ENCODE assay signal across 10 cellular contexts in genomic region chr22:42688914-42689275, GRCh38. TPM values are rescaled to one million over a fixed set of nuclear protein-coding genes. Genes with fewer than 3 reads are reported as not detected.
DNase-seq lines count a peak whose midpoint lies in the region; ATAC-seq and TF ChIP-seq lines count a peak whose summit lies in the region.
"Had no signal": no experiment of that assay in that cellular context is flagged by ENCODE, and none has a peak within 500 bp of the region (broad histone marks: within the 10 kb centered on the region; RNA-seq: fewer than 3 reads in every experiment).

No MANE protein-coding gene starts in this region.

- H3K4me1 ChIP-seq in BE2C (peaks cover 13% of the 10 kb centered on the region; the same call in 1 of the 2 replicates), psoas muscle (peaks cover 59% of the 10 kb centered on the region)

- H3K4me3 Mint-ChIP-seq in stimulated activated naive CD8-positive, alpha-beta T cell treated with anti-CD3 and anti-CD28 coated beads, Interleukin-15, amount 100 ng/mL, for 72 hours = no peak overlapping the region

- no peak for ATAC-seq in left ventricle myocardium superior
- ATAC-seq in psoas muscle = peak; percentile 5 to 13 (median 8)
- ATAC-seq in stimulated activated naive CD8-positive, alpha-beta T cell treated with anti-CD3 and anti-CD28 coated beads, Interleukin-15, amount 100 ng/mL, for 72 hours = no peak
- ATAC-seq in HG02938 (IDR thresholded peaks at IDR 0.05; ENCODE audit: unreplicated experiment) = no peak

- H3K27me3 Mint-ChIP-seq in stimulated activated naive CD8-positive, alpha-beta T cell treated with anti-CD3 and anti-CD28 coated beads, Interleukin-15, amount 100 ng/mL, for 72 hours = no peaks in the 10 kb centered on the region

- no peaks in the 10 kb centered on the region for H3K9me3 Mint-ChIP-seq in stimulated activated naive CD8-positive, alpha-beta T cell treated with anti-CD3 and anti-CD28 coated beads, Interleukin-15, amount 100 ng/mL, for 72 hours

- peak overlapping the region in 1 of 2 donors; percentile 45 for H3K27ac Mint-ChIP-seq in stimulated activated naive CD8-positive, alpha-beta T cell treated with anti-CD3 and anti-CD28 coated beads, Interleukin-15, amount 100 ng/mL, for 72 hours

- H3K9me3 ChIP-seq in BE2C = no peaks in the 10 kb centered on the region
- H3K9me3 ChIP-seq in SK-N-MC (ENCODE audit: low read depth, low read length) = no peaks in the 10 kb centered on the region
- no peaks in the 10 kb centered on the region for H3K9me3 ChIP-seq in psoas muscle

- WGBS in psoas muscle, 3 donors = 13 to 25% (median 21%) methylated on average over 8 of the region's 8 CpGs

- TF ChIP-seq CTCF in BE2C (IDR thresholded peaks at IDR 0.05; ENCODE audit: low read depth, low read length) (no peak), psoas muscle (IDR thresholded peaks at IDR 0.05) (no peak)

- intact Hi-C loops in left ventricle myocardium superior (cut with micrococcal nuclease) = no loop called here
- intact Hi-C loops in psoas muscle (cut with DNase I) = loop anchor here in 1 of 2 donors (5.0 kb wide), 1 partner anchor 72 kb away; no protein-coding TSS in a partner anchor

- no peaks in the 10 kb centered on the region for H3K4me1 Mint-ChIP-seq in stimulated activated naive CD8-positive, alpha-beta T cell treated with anti-CD3 and anti-CD28 coated beads, Interleukin-15, amount 100 ng/mL, for 72 hours

- H3K36me3 ChIP-seq in BE2C = no peaks in the 10 kb centered on the region
- H3K36me3 ChIP-seq in SK-N-MC (ENCODE audit: insufficient read depth, low read length) = no peaks in the 10 kb centered on the region
- peaks cover 0 to 2% of the 10 kb centered on the region in 2 donors for H3K36me3 ChIP-seq in psoas muscle (ENCODE audit: insufficient read depth in 1 of 2, low read depth in 1 of 2)

- DNase-seq in BE2C (no peak), SK-N-MC (ENCODE audit: low read depth, low spot score) (no peak), left ventricle myocardium superior (peak; percentile 41), psoas muscle (peak in 1 of 2 donors; percentile 68), GM19240 (ENCODE audit: insufficient read length, low spot score) (no peak), cerebellum (ENCODE audit: low spot score) (no peak)
- DNase-seq in stimulated activated naive CD8-positive, alpha-beta T cell treated with anti-CD3 and anti-CD28 coated beads, Interleukin-15, amount 100 ng/mL, for 72 hours = no peak
- DNase-seq: activated CD4-positive, alpha-beta T cell treated with anti-CD3 and anti-CD28 coated beads for 4 hours; AML-193 had no signal

- H3K27me3 ChIP-seq in BE2C = no peaks in the 10 kb centered on the region
- H3K27me3 ChIP-seq in psoas muscle (ENCODE audit: insufficient read depth in 3 of 3, low read length in 2 of 3) = no peaks in the 10 kb centered on the region

- H3K4me3 ChIP-seq in BE2C (ENCODE audit: low read depth, low read length) (peak overlapping the region; percentile 38), SK-N-MC (peak overlapping the region; percentile 67), psoas muscle (peak overlapping the region; percentile 32)

- peak overlapping the region; percentile 58 for H3K9ac ChIP-seq in SK-N-MC (ENCODE audit: insufficient read length)

- peak overlapping the region; percentile 88 for H3K27ac ChIP-seq in SK-N-MC
- H3K27ac ChIP-seq in psoas muscle = peak overlapping the region; percentile 90

RNA-seq across cellular contexts. Expression of gene A4GALT, which starts 31.8 kb away (rescaled TPM):
- polyA plus RNA-seq in BE2C (2012; ENCODE audit: insufficient read depth, insufficient read length, low read depth) = not detected
- 81.7 TPM for total RNA-seq in left ventricle myocardium superior
- total RNA-seq in psoas muscle = 10 to 100 TPM; 11.2 to 28.8 (median 18.3) TPM
- polyA plus RNA-seq in psoas muscle = 10 to 100 TPM in 2 of 3 donors, 1 to 10 TPM in 1; 6.5 to 24.7 (median 13.0) TPM
- 3.5 TPM for total RNA-seq in cerebellum

RNA-seq across cellular contexts. Expression of gene CYB5R3, which starts 39.7 kb away (rescaled TPM):
- 287 TPM for polyA plus RNA-seq in BE2C (2012; ENCODE audit: insufficient read depth, insufficient read length, low read depth)
- total RNA-seq in left ventricle myocardium superior (283 TPM), psoas muscle (100 to 1,000 TPM; 120 to 208 (median 176) TPM), cerebellum (17.0 TPM)
- 100 to 1,000 TPM; 130 to 230 (median 162) TPM for polyA plus RNA-seq in psoas muscle

RNA-seq across cellular contexts. Expression of gene ATP5MGL, which starts 48.5 kb away (rescaled TPM):
- polyA plus RNA-seq in BE2C (2012; ENCODE audit: insufficient read depth, insufficient read length, low read depth) = not detected
- total RNA-seq in left ventricle myocardium superior (0.55 TPM), psoas muscle (under 1 TPM in 3 of 4 donors, not detected in 1; 0.50 to 0.57 (median 0.55) TPM), cerebellum (1.7 TPM)
- polyA plus RNA-seq in psoas muscle = under 1 TPM in 1 of 3 donors, not detected in 2; 0.04 TPM

Comparison
In these comparisons a context has a peak if more than half of its experiments do, and no peak if none do; other contexts are left out.
1. ATAC-seq: peak in psoas muscle (4 of 4); none in left ventricle myocardium superior (single experiment), stimulated activated naive CD8-positive, alpha-beta T cell treated with anti-CD3 and anti-CD28 coated beads, Interleukin-15, amount 100 ng/mL, for 72 hours (single experiment) and HG02938 (single experiment).
2. Peak in every context shown above with its lines, with median percentiles within 50 percentile points of each other: H3K4me3 ChIP-seq.